ENCODE assay signal across 10 cellular contexts in the genomic region with DNA sequence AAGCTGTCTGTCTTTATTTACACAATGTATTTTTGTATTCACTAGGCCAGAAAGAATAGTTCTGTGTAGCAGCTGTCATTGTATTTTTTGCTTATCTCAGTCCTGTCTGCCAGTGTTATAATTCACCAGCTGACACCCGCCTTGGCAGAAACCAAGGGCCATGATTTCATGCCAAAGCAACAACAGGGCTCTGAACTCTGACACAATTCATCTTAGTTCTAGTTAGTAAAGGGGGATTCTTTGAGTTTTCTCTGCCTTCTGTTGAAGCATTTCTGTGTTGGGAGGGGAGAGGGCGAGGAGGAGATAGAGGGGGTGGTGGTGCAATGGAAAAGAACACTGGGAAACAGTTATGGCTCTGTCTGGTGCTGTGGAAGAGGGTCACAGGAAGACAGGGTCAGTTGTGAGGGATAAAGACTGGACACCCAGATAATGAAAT.
A peak's percentile ranks its signal among the peaks of the same experiment; 100 is the strongest.
DNase-seq lines count a peak whose midpoint lies in the region; ATAC-seq lines count a peak whose summit lies in the region.
"Had no signal": no experiment of that assay in that cellular context is flagged by ENCODE, and none has a peak within 500 bp of the region (broad histone marks: within the 10 kb centered on the region; RNA-seq: fewer than 3 reads in every experiment).

No MANE protein-coding gene starts in this region.

- H3K27ac ChIP-seq in temporal lobe (ENCODE audit: low read depth, low read length), result peak overlapping the region; percentile 45

- peaks cover 13% of the 10 kb centered on the region for H3K4me1 ChIP-seq in adipocyte (ENCODE audit: control insufficient read depth, insufficient read depth, low read length)

- no peaks in the 10 kb centered on the region for H3K36me3 ChIP-seq in adipocyte (ENCODE audit: control insufficient read depth, insufficient read depth, low read length, severe bottlenecking)

- peak; percentile 93 for DNase-seq in NCI-H146 treated with DMSO at 0.1 percent for 48 hours (lab: John Stamatoyannopoulos, UW; ENCODE audit: unreplicated experiment)
- peak; percentile 24 for DNase-seq in adipocyte (ENCODE audit: low read depth)
- DNase-seq in kidney glomerular epithelial cell (lab: John Stamatoyannopoulos, UW), result peak; percentile 18
- DNase-seq in stimulated activated CD8-positive, alpha-beta memory T cell treated with anti-CD3 and anti-CD28 coated beads, Interleukin-4, amount 100 ng/mL, for 48 hours, result no peak
- DNase-seq in dedifferentiated amniotic fluid mesenchymal stem cell (ENCODE audit: extremely low spot score), result no peak
- DNase-seq: activated naive CD4-positive, alpha-beta T cell treated with anti-CD3 and anti-CD28 coated beads, Interleukin-2, amount 50 U/mL, for 16 hours; NK-92 treated with Interleukin-12 subunit alpha and Interleukin-12 subunit beta, amount 100 ng/mL, for 24 hours; stimulated activated naive B cell treated with anti-CD40 and anti-IgM and Interleukin-4, amounts not matched to agents 10 μg/mL and 1 μg/mL and 100 μg/mL, for 72 hours had no signal

- ATAC-seq in GM19023 (IDR thresholded peaks at IDR 0.05; ENCODE audit: unreplicated experiment), result no peak
- ATAC-seq: stimulated activated naive B cell treated with anti-CD40 and anti-IgM and Interleukin-4, amounts not matched to agents 10 μg/mL and 1 μg/mL and 100 μg/mL, for 72 hours had no signal

- H3K9ac ChIP-seq in adipocyte (ENCODE audit: low read length), result no peak overlapping the region

- H3K4me3 ChIP-seq in adipocyte (ENCODE audit: low read length), result no peak overlapping the region

- H3K27me3 ChIP-seq in adipocyte (replicated peaks; ENCODE audit: control insufficient read depth, insufficient read depth, low read length), result no peaks in the 10 kb centered on the region

- no peaks in the 10 kb centered on the region for H3K9me3 ChIP-seq in adipocyte (ENCODE audit: control insufficient read depth, low read length)

Comparison
In these comparisons a context has a peak if more than half of its experiments do, and no peak if none do; other contexts are left out.
1. DNase-seq: peak in NCI-H146 treated with DMSO at 0.1 percent for 48 hours (single experiment), adipocyte (single experiment) and kidney glomerular epithelial cell (single experiment); none in stimulated activated CD8-positive, alpha-beta memory T cell treated with anti-CD3 and anti-CD28 coated beads, Interleukin-4, amount 100 ng/mL, for 48 hours (single experiment) and dedifferentiated amniotic fluid mesenchymal stem cell (single experiment).